ENCODE assay signal across 17 cellular contexts in the genomic region with DNA sequence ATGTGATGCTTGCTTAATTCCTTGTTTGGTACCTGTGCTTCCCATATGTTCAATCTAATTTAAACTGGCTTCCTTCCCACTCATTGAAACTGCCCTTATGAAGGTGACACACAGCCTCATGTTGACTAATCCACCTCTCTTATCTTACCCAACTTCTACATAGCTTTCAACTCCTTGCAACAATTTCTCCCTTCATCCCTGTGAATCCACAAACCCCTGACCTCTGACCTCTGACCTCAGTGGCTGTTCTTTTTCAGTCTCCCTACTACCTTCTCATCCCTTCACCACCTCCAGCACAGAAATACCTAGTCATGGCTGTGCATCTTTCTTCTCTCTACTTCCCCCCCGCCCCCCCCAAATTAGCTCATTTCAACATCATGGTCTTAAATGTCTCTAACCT.
"Had no signal": no experiment of that assay in that cellular context is flagged by ENCODE, and none has a peak within 500 bp of the region (broad histone marks: within the 10 kb centered on the region; RNA-seq: fewer than 3 reads in every experiment).

No MANE protein-coding gene starts in this region.

- H3K27ac Mint-ChIP-seq: dendritic cell treated with granulocyte-macrophage colony-stimulating factor and Interleukin-4, amounts not matched to agents 40 ng/mL and 50 ng/mL, for 4 days; endodermal cell; natural killer cell; type B pancreatic cell had no signal

- H3K27me3 ChIP-seq: heart left ventricle, right atrium auricular region, thyroid gland had no signal

- H3K4me3 Mint-ChIP-seq: dendritic cell treated with granulocyte-macrophage colony-stimulating factor and Interleukin-4, amounts not matched to agents 40 ng/mL and 50 ng/mL, for 4 days; endodermal cell; natural killer cell; neural crest cell; type B pancreatic cell had no signal

- H3K4me1 Mint-ChIP-seq: endodermal cell, natural killer cell had no signal

- H3K27me3 Mint-ChIP-seq: dendritic cell treated with granulocyte-macrophage colony-stimulating factor and Interleukin-4, amounts not matched to agents 40 ng/mL and 50 ng/mL, for 4 days; type B pancreatic cell had no signal

- H3K36me3 ChIP-seq: heart left ventricle, right atrium auricular region, thyroid gland had no signal

- DNase-seq: endodermal cell; heart left ventricle; hippocampal formation; mammary epithelial cell; natural killer cell; stimulated activated CD4-positive, alpha-beta T cell treated with anti-CD3 and anti-CD28 coated beads, Interleukin-2, amount 100 ng/mL, for 48 hours; stimulated activated naive CD4-positive, alpha-beta T cell treated with Interleukin-2 at 50 U/mL for 16 hours; thyroid gland had no signal

- H3K4me1 ChIP-seq: right atrium auricular region had no signal

- H3K4me3 ChIP-seq: heart left ventricle, right atrium auricular region, smooth muscle cell, thyroid gland had no signal

- ATAC-seq: heart left ventricle, natural killer cell had no signal

- H3K9me3 ChIP-seq: heart left ventricle, right atrium auricular region, thyroid gland had no signal

- H3K36me3 Mint-ChIP-seq: natural killer cell, type B pancreatic cell had no signal

- H3K9me3 Mint-ChIP-seq: dendritic cell treated with granulocyte-macrophage colony-stimulating factor and Interleukin-4, amounts not matched to agents 40 ng/mL and 50 ng/mL, for 4 days; endodermal cell; natural killer cell; type B pancreatic cell had no signal

- FAIRE-seq: colon, endothelial cell of umbilical vein, frontal cortex, urothelium cell line had no signal
